In genomic region chr1:35945327-35945726, GRCh38 we compare ENCODE assay signal across 21 cellular contexts.
"Had no signal": no experiment of that assay in that cellular context is flagged by ENCODE, and none has a peak within 500 bp of the region (broad histone marks: within the 10 kb centered on the region; RNA-seq: fewer than 3 reads in every experiment).

No MANE protein-coding gene starts in this region.

- H3K9me3 Mint-ChIP-seq: activated naive CD4-positive, alpha-beta T cell treated with anti-CD3 and anti-CD28 coated beads, Interleukin-2, amount 10 ng/mL, durations not matched to agents 7 days and 5 days; immature natural killer cell; natural killer cell had no signal

- H2AFZ ChIP-seq: hepatocyte had no signal

- H3K27ac ChIP-seq: hepatocyte, prostate gland, WERI-Rb-1 had no signal

- DNase-seq: activated CD4-positive, alpha-beta T cell treated with anti-CD3 and anti-CD28 coated beads for 1 hour; activated CD4-positive, alpha-beta T cell treated with anti-CD3 and anti-CD28 coated beads, Interleukin-2, amount 50 U/mL, for 1 hour; activated CD8-positive, alpha-beta memory T cell treated with anti-CD3 and anti-CD28 coated beads for 24 hours; activated effector memory CD4-positive, alpha-beta T cell treated with anti-CD3 and anti-CD28 coated beads, Interleukin-2, amount 50 U/mL, for 16 hours; activated naive CD4-positive, alpha-beta T cell treated with anti-CD3 and anti-CD28 coated beads, Interleukin-2, amount 10 ng/mL, durations not matched to agents 7 days and 5 days; cerebellar nuclear complex; cortex of kidney; effector CD4-positive, alpha-beta T cell; foreskin melanocyte; glutamatergic neuron; immature natural killer cell; midbrain; natural killer cell; stimulated activated CD4-positive, alpha-beta T cell treated with anti-CD3 and anti-CD28 coated beads, Interleukin-4, amount 100 ng/mL, for 4 hours; stimulated activated naive CD8-positive, alpha-beta T cell treated with anti-CD3 and anti-CD28 coated beads, Interleukin-15, Interleukin-2, amounts not matched to agents 100 U/mL and 50 U/mL, for 24 hours; WERI-Rb-1 had no signal

- H3K4me3 Mint-ChIP-seq: activated naive CD4-positive, alpha-beta T cell treated with anti-CD3 and anti-CD28 coated beads, Interleukin-2, amount 10 ng/mL, durations not matched to agents 7 days and 5 days; immature natural killer cell; natural killer cell had no signal

- H3K27ac Mint-ChIP-seq: activated naive CD4-positive, alpha-beta T cell treated with anti-CD3 and anti-CD28 coated beads, Interleukin-2, amount 10 ng/mL, durations not matched to agents 7 days and 5 days; natural killer cell had no signal

- H3K4me1 ChIP-seq: prostate gland had no signal

- H3K9me3 ChIP-seq: prostate gland had no signal

- H3K4me3 ChIP-seq: hepatocyte, lung, prostate gland had no signal

- H3K36me3 ChIP-seq: prostate gland had no signal

- H3K27me3 Mint-ChIP-seq: activated naive CD4-positive, alpha-beta T cell treated with anti-CD3 and anti-CD28 coated beads, Interleukin-2, amount 10 ng/mL, durations not matched to agents 7 days and 5 days had no signal

- H3K36me3 Mint-ChIP-seq: natural killer cell had no signal

- ATAC-seq: esophagus mucosa; left lobe of liver; natural killer cell; stimulated activated naive CD8-positive, alpha-beta T cell treated with anti-CD3 and anti-CD28 coated beads, Interleukin-15, Interleukin-2, amounts not matched to agents 100 U/mL and 50 U/mL, for 24 hours had no signal

- H3K27me3 ChIP-seq: hepatocyte had no signal

- H3K4me2 ChIP-seq: hepatocyte had no signal
